Comparison of ENCODE assay signal across 1 cellular context in genomic region chr6:31971993-31972708, GRCh38.
TF ChIP-seq lines count a peak whose summit lies in the region.

TSS of gene DXO (minus strand) at chr6:31972138. CDS start at chr6:31971675, 463 bp downstream.

TF ChIP-seq in HepG2, 621 proteins besides CTCF, POLR2A, EP300 and RAD21 (continued from another document and continues in another):
- TF ChIP-seq ZNF318 (CRISPR knock-in tag; IDR thresholded peaks at IDR 0.05) (peak; percentile 51; the same call in 1 of the 2 replicates), ZBTB3 (CRISPR knock-in tag; IDR thresholded peaks at IDR 0.05; ENCODE audit: borderline replicate concordance, low read depth) (0 out of 2 replicates have a peak, but pooled peaks have one; percentile 71), DR1 (CRISPR knock-in tag; IDR thresholded peaks at IDR 0.05) (peak; percentile 40; the same call in 1 of the 2 replicates), KLF6 (CRISPR knock-in tag; IDR thresholded peaks at IDR 0.05) (no peak; the same call in 1 of the 2 replicates), EZH2 (conservative IDR thresholded peaks at IDR 0.05; ENCODE audit: low read depth, low read length) (no peak), ZNF414 (CRISPR knock-in tag; IDR thresholded peaks at IDR 0.05) (peak; percentile 63), ZNF501 (CRISPR knock-in tag; IDR thresholded peaks at IDR 0.05) (peak; percentile 98), ZNF331 (CRISPR knock-in tag; IDR thresholded peaks at IDR 0.05) (peak; percentile 78), ZNF563 (CRISPR knock-in tag; IDR thresholded peaks at IDR 0.05) (peak; percentile 83; the same call in 1 of the 2 replicates), ZNF407 (CRISPR knock-in tag; IDR thresholded peaks at IDR 0.05; ENCODE audit: not compliant biosample characterization) (peak; percentile 46), NFATC3 (CRISPR knock-in tag; IDR thresholded peaks at IDR 0.05) (peak; percentile 8; the same call in 1 of the 2 replicates), ZNF609 (CRISPR knock-in tag; IDR thresholded peaks at IDR 0.05; ENCODE audit: borderline replicate concordance) (no peak), ZNF337 (CRISPR knock-in tag; IDR thresholded peaks at IDR 0.05; ENCODE audit: borderline replicate concordance, low read depth) (0 out of 2 replicates have a peak, but pooled peaks have one; percentile 3), TCF7 (IDR thresholded peaks at IDR 0.05; ENCODE audit: low read depth) (no peak), ZNF713 (CRISPR knock-in tag; IDR thresholded peaks at IDR 0.05) (0 out of 2 replicates have a peak, but pooled peaks have one; percentile 72), YY1 (IDR thresholded peaks at IDR 0.05; ENCODE audit: insufficient read depth, insufficient replicate concordance, low read depth, low read length) (peak; percentile 69), ZNF607 (CRISPR knock-in tag; IDR thresholded peaks at IDR 0.05; ENCODE audit: borderline replicate concordance) (peak; percentile 97), PHF8 (CRISPR knock-in tag; IDR thresholded peaks at IDR 0.05) (peak; percentile 94), PATZ1 (CRISPR knock-in tag; IDR thresholded peaks at IDR 0.05) (peak; percentile 91), DBP (CRISPR knock-in tag; IDR thresholded peaks at IDR 0.05; ENCODE audit: not compliant biosample characterization) (peak; percentile 15), CREM (IDR thresholded peaks at IDR 0.05) (peak; percentile 99), CREM (CRISPR knock-in tag; IDR thresholded peaks at IDR 0.05) (peak; percentile 83), MEIS2 (CRISPR knock-in tag; IDR thresholded peaks at IDR 0.05) (no peak; the same call in 1 of the 2 replicates), ZNF556 (CRISPR knock-in tag; IDR thresholded peaks at IDR 0.05; ENCODE audit: borderline replicate concordance) (peak; percentile 9; the same call in 1 of the 2 replicates), MAFG (CRISPR knock-in tag; IDR thresholded peaks at IDR 0.05) (no peak), EED (CRISPR knock-in tag; IDR thresholded peaks at IDR 0.05) (peak; percentile 70; the same call in 1 of the 2 replicates), ZNF879 (CRISPR knock-in tag; IDR thresholded peaks at IDR 0.05) (no peak), CHD2 (IDR thresholded peaks at IDR 0.05; ENCODE audit: low read depth, low read length) (peak; percentile 86), ZNF224 (CRISPR knock-in tag; IDR thresholded peaks at IDR 0.05) (peak; percentile 66; the same call in 1 of the 2 replicates), WIZ (CRISPR knock-in tag; IDR thresholded peaks at IDR 0.05) (no peak; the same call in 1 of the 2 replicates), PAX8 (CRISPR knock-in tag; IDR thresholded peaks at IDR 0.05; ENCODE audit: borderline replicate concordance) (no peak), ZNF20 (CRISPR knock-in tag; IDR thresholded peaks at IDR 0.05) (0 out of 2 replicates have a peak, but pooled peaks have one; percentile 27)
